ENCODE assay signal across 8 cellular contexts in genomic region chr3:51671090-51672082, GRCh38. TPM values are rescaled to one million over a fixed set of nuclear protein-coding genes. Genes with fewer than 3 reads are reported as not detected.
DNase-seq lines count a peak whose midpoint lies in the region; ATAC-seq and TF ChIP-seq lines count a peak whose summit lies in the region.

TEX264 (plus strand) TSS chr3:51671252; CDS start chr3:51674305, 3,053 bp downstream.

- H3K36me3 ChIP-seq in stomach smooth muscle (ENCODE audit: control insufficient read depth in 2 of 2, insufficient read depth in 2 of 2, low read length in 2 of 2): peaks cover 4 to 15% of the 10 kb centered on the region in 2 donors

- H3K4me3 Mint-ChIP-seq in IgD-negative memory B cell (peak within 1 kb of the TSS; percentile 85 to 95 (median 92)), neural crest cell (peak within 1 kb of the TSS; percentile 86)

- DNase-seq in DMS79 treated with DMSO at 0.1 percent for 48 hours (lab: John Stamatoyannopoulos, UW) (peak; percentile 41), SHP77 treated with DMSO at 0.1 percent for 48 hours (lab: John Stamatoyannopoulos, UW) (peak; percentile 42), activated gamma-delta T cell (lab: John Stamatoyannopoulos, UW) (peak; percentile 90), foreskin fibroblast (peak; percentile 90 to 97), neural crest cell (ENCODE audit: low read depth, low spot score) (peak; percentile 60)

- H3K27me3 Mint-ChIP-seq in IgD-negative memory B cell (no peaks in the 10 kb centered on the region), neural crest cell (ENCODE audit: low read depth) (peaks cover 2% of the 10 kb centered on the region)

- H3K27me3 ChIP-seq in stomach smooth muscle (ENCODE audit: control insufficient read depth in 1 of 2, insufficient read depth in 2 of 2, low read length in 2 of 2): no peaks in the 10 kb centered on the region

- H3K9ac ChIP-seq in stomach smooth muscle (ENCODE audit: low read length in 2 of 2): peak within 1 kb of the TSS; percentile 75 to 79

- peak; percentile 76 for ATAC-seq in GM21528 (IDR thresholded peaks at IDR 0.05; ENCODE audit: low FRiP score, unreplicated experiment)

- H3K9me3 ChIP-seq in stomach smooth muscle (ENCODE audit: control insufficient read depth in 2 of 2, low read length in 2 of 2): no peaks in the 10 kb centered on the region

- H3K9me3 Mint-ChIP-seq in IgD-negative memory B cell: no peaks in the 10 kb centered on the region
- no peaks in the 10 kb centered on the region for H3K9me3 Mint-ChIP-seq in neural crest cell

- TF ChIP-seq CTCF in foreskin fibroblast (IDR thresholded peaks at IDR 0.05; ENCODE audit: low read depth, low read length) (no peak), neural crest cell (conservative IDR thresholded peaks at IDR 0.05) (no peak)

- H3K36me3 Mint-ChIP-seq in IgD-negative memory B cell (peaks cover 2% of the 10 kb centered on the region), neural crest cell (ENCODE audit: low read depth) (peaks cover 6% of the 10 kb centered on the region)

- peak within 1 kb of the TSS; percentile 74 for H3K27ac ChIP-seq in stomach smooth muscle (ENCODE audit: low read length)

- H3K4me1 Mint-ChIP-seq in IgD-negative memory B cell: peaks cover 33 to 46% (median 35%) of the 10 kb centered on the region in 3 donors
- H3K4me1 Mint-ChIP-seq in neural crest cell: peaks cover 42% of the 10 kb centered on the region

- H3K4me3 ChIP-seq in foreskin fibroblast (ENCODE audit: low read depth in 1 of 2, low read length in 2 of 2): peak within 1 kb of the TSS; percentile 80 to 85
- H3K4me3 ChIP-seq in stomach smooth muscle (ENCODE audit: low read length in 2 of 2): peak within 1 kb of the TSS; percentile 84 to 91

- peaks cover 39% of the 10 kb centered on the region for H3K4me1 ChIP-seq in stomach smooth muscle (ENCODE audit: control insufficient read depth, insufficient read depth, low read length)

- H3K27ac Mint-ChIP-seq in IgD-negative memory B cell (peak within 1 kb of the TSS; percentile 91 to 94 (median 94)), neural crest cell (ENCODE audit: unreplicated experiment) (peak within 1 kb of the TSS; percentile 35)

RNA-seq across cellular contexts. Expression of gene TEX264, which starts in this region (rescaled TPM):
- polyA plus RNA-seq in IgD-negative memory B cell: 100 TPM
- total RNA-seq in neural crest cell: 20.8 and 23.2 TPM in 2 replicates

Comparison
In these comparisons a context has a peak if more than half of its experiments do, and no peak if none do; other contexts are left out.
1. Peak in every context shown above with its lines: DNase-seq, ATAC-seq, H3K4me3 ChIP-seq and H3K27ac ChIP-seq.
2. DNase-seq: peak in every context shown above with its lines; median percentile 94 in foreskin fibroblast; 90 in activated gamma-delta T cell; 60 in neural crest cell; 42 in SHP77 treated with DMSO at 0.1 percent for 48 hours; 41 in DMS79 treated with DMSO at 0.1 percent for 48 hours.